ENCODE assay signal across 1 cellular context in genomic region chr7:91299952-91300775, GRCh38.
A peak's percentile ranks its signal among the peaks of the same experiment; 100 is the strongest.
TF ChIP-seq lines count a peak whose summit lies in the region.

No MANE protein-coding gene starts in this region.

TF ChIP-seq in K562, 482 proteins besides CTCF, POLR2A, EP300 and RAD21 (continued from another document and continues in another):
- TF ChIP-seq CBX8 (IDR thresholded peaks at IDR 0.05; ENCODE audit: borderline replicate concordance, extremely low read depth, low read depth, low read length, poor library complexity, severe bottlenecking) (no peak), FOS (IDR thresholded peaks at IDR 0.05; ENCODE audit: extremely low read depth, insufficient read length) (peak; percentile 4), ZNF277 (CRISPR knock-in tag; IDR thresholded peaks at IDR 0.05; ENCODE audit: borderline replicate concordance) (no peak), GTF3C2 (IDR thresholded peaks at IDR 0.05; ENCODE audit: borderline replicate concordance, extremely low read depth, insufficient read length) (no peak), SREBF2 (CRISPR knock-in tag; IDR thresholded peaks at IDR 0.05) (no peak), RNF2 (IDR thresholded peaks at IDR 0.05) (peak; percentile 94), RBM34 (IDR thresholded peaks at IDR 0.05; ENCODE audit: borderline replicate concordance, insufficient read depth, low read length) (no peak), FOXK2 (conservative IDR thresholded peaks at IDR 0.05 in 1 of 2, IDR thresholded peaks at IDR 0.05 in 1 of 2; ENCODE audit: low read depth in 2 of 2) (peak; percentile 35 to 51; a peak in 3 of 4 replicates), HDAC6 (IDR thresholded peaks at IDR 0.05; ENCODE audit: low read depth, low read length) (no peak), TCF7L2 (IDR thresholded peaks at IDR 0.05; ENCODE audit: low read depth, low read length) (no peak), RAD51 (IDR thresholded peaks at IDR 0.05; ENCODE audit: borderline replicate concordance, low read depth) (peak; percentile 69; the same call in 1 of the 2 replicates), ZNF696 (CRISPR knock-in tag; conservative IDR thresholded peaks at IDR 0.05) (no peak), CBX1 (IDR thresholded peaks at IDR 0.05; ENCODE audit: low read depth) (no peak), CHCHD3 (CRISPR knock-in tag; IDR thresholded peaks at IDR 0.05) (0 out of 2 replicates have a peak, but pooled peaks have one; percentile 49), ZNF436 (CRISPR knock-in tag; IDR thresholded peaks at IDR 0.05) (no peak), SMARCE1 (IDR thresholded peaks at IDR 0.05) (peak; percentile 97), COPS2 (conservative IDR thresholded peaks at IDR 0.05) (no peak), TAF9B (IDR thresholded peaks at IDR 0.05; ENCODE audit: partially characterized antibody) (peak; percentile 81), MCM7 (IDR thresholded peaks at IDR 0.05) (peak; percentile 24 to 58; a peak in 1 of 4 replicates), ERF (CRISPR knock-in tag; IDR thresholded peaks at IDR 0.05) (no peak), SP2 (IDR thresholded peaks at IDR 0.05; ENCODE audit: extremely low read depth, low read depth, low read length, poor library complexity, severe bottlenecking) (no peak), ZNF398 (CRISPR knock-in tag; IDR thresholded peaks at IDR 0.05) (no peak), ZNF41 (CRISPR knock-in tag; conservative IDR thresholded peaks at IDR 0.05) (no peak), PRDM10 (IDR thresholded peaks at IDR 0.05; ENCODE audit: partially characterized antibody) (peak; percentile 45), CXXC5 (CRISPR knock-in tag; IDR thresholded peaks at IDR 0.05) (peak; percentile 48; the same call in 1 of the 2 replicates), ZNF766 (CRISPR knock-in tag; conservative IDR thresholded peaks at IDR 0.05) (peak; percentile 77), CREB3L1 (IDR thresholded peaks at IDR 0.05; ENCODE audit: borderline replicate concordance, low read depth) (no peak; the same call in 1 of the 2 replicates), GTF2F1 (IDR thresholded peaks at IDR 0.05; ENCODE audit: low read depth, low read length) (no peak), NCOA2 (IDR thresholded peaks at IDR 0.05; ENCODE audit: partially characterized antibody in 2 of 2) (peak; percentile 81 to 83), GTF2E2 (tag; IDR thresholded peaks at IDR 0.05) (no peak), HOMEZ (CRISPR knock-in tag; IDR thresholded peaks at IDR 0.05) (no peak), POLR2G (IDR thresholded peaks at IDR 0.05; ENCODE audit: low read depth, low read length) (no peak)
- TF ChIP-seq, protein P1, sequence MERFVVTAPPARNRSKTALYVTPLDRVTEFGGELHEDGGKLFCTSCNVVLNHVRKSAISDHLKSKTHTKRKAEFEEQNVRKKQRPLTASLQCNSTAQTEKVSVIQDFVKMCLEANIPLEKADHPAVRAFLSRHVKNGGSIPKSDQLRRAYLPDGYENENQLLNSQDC (CRISPR knock-in tag; IDR thresholded peaks at IDR 0.05): no peak
- TF ChIP-seq, protein P2, sequence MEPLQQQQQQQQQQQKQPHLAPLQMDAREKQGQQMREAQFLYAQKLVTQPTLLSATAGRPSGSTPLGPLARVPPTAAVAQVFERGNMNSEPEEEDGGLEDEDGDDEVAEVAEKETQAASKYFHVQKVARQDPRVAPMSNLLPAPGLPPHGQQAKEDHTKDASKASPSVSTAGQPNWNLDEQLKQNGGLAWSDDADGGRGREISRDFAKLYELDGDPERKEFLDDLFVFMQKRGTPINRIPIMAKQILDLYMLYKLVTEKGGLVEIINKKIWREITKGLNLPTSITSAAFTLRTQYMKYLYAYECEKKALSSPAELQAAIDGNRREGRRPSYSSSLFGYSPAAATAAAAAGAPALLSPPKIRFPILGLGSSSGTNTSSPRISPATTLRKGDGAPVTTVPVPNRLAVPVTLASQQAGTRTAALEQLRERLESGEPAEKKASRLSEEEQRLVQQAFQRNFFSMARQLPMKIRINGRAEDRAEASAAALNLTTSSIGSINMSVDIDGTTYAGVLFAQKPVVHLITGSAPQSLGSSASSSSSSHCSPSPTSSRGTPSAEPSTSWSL (CRISPR knock-in tag; IDR thresholded peaks at IDR 0.05; ENCODE audit: borderline replicate concordance): no peak
- TF ChIP-seq, protein P3, sequence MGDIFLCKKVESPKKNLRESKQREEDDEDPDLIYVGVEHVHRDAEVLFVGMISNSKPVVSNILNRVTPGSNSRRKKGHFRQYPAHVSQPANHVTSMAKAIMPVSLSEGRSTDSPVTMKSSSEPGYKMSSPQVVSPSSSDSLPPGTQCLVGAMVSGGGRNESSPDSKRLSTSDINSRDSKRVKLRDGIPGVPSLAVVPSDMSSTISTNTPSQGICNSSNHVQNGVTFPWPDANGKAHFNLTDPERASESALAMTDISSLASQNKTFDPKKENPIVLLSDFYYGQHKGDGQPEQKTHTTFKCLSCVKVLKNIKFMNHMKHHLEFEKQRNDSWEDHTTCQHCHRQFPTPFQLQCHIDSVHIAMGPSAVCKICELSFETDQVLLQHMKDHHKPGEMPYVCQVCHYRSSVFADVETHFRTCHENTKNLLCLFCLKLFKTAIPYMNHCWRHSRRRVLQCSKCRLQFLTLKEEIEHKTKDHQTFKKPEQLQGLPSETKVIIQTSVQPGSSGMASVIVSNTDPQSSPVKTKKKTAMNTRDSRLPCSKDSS (IDR thresholded peaks at IDR 0.05; ENCODE audit: low read depth, partially characterized antibody): no peak
- TF ChIP-seq, protein P4, sequence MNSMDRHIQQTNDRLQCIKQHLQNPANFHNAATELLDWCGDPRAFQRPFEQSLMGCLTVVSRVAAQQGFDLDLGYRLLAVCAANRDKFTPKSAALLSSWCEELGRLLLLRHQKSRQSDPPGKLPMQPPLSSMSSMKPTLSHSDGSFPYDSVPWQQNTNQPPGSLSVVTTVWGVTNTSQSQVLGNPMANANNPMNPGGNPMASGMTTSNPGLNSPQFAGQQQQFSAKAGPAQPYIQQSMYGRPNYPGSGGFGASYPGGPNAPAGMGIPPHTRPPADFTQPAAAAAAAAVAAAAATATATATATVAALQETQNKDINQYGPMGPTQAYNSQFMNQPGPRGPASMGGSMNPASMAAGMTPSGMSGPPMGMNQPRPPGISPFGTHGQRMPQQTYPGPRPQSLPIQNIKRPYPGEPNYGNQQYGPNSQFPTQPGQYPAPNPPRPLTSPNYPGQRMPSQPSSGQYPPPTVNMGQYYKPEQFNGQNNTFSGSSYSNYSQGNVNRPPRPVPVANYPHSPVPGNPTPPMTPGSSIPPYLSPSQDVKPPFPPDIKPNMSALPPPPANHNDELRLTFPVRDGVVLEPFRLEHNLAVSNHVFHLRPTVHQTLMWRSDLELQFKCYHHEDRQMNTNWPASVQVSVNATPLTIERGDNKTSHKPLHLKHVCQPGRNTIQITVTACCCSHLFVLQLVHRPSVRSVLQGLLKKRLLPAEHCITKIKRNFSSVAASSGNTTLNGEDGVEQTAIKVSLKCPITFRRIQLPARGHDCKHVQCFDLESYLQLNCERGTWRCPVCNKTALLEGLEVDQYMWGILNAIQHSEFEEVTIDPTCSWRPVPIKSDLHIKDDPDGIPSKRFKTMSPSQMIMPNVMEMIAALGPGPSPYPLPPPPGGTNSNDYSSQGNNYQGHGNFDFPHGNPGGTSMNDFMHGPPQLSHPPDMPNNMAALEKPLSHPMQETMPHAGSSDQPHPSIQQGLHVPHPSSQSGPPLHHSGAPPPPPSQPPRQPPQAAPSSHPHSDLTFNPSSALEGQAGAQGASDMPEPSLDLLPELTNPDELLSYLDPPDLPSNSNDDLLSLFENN (IDR thresholded peaks at IDR 0.05; ENCODE audit: low read depth in 2 of 2, low read length in 2 of 2): peak in 1 of 2 experiments; percentile 95; a peak in 2 of 4 replicates
